20 cellular contexts compared by ENCODE assay signal in the genomic region with DNA sequence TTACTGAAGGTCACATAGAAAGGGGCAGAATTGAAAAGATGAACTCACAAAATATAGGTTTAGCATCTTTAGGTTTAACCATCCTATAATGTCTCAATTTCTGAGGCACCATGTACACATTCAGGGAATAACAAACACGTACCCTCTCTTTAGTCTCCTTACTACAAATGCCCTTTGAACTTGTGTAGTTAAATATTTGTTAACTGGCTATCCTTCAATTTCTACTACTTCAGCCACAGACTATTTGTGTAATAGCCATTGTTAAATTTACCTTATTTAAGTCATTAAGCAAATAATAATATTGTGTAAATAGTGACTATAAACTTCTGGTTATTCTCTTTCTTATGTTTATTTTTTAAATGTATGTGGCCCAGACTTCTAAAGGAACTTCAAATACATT.
A peak's percentile ranks its signal among the peaks of the same experiment; 100 is the strongest.
DNase-seq lines count a peak whose midpoint lies in the region; ATAC-seq and TF ChIP-seq lines count a peak whose summit lies in the region.
"Had no signal": no experiment of that assay in that cellular context is flagged by ENCODE, and none has a peak within 500 bp of the region (broad histone marks: within the 10 kb centered on the region; RNA-seq: fewer than 3 reads in every experiment).

No MANE protein-coding gene starts in this region.

- CTCF ChIA-PET in PC-3 (lab: Charles Lee), result no interaction called here
- CTCF ChIA-PET in mammary epithelial cell (lab: Charles Lee; ENCODE audit: low non-redundant PET), result no interaction called here

- TF ChIP-seq POLR2A in right lobe of liver (IDR thresholded peaks at IDR 0.05), result no peak

- H3F3A ChIP-seq in PC-3 (ENCODE audit: low read length, unreplicated experiment), result no peaks in the 10 kb centered on the region

- H3K36me3 Mint-ChIP-seq in T-helper 17 cell (ENCODE audit: low read depth), result no peaks in the 10 kb centered on the region
- H3K36me3 Mint-ChIP-seq: CD4-positive, CD25-positive, alpha-beta regulatory T cell; CD8-positive, alpha-beta T cell had no signal

- no peaks in the 10 kb centered on the region for H3K27me3 ChIP-seq in PC-3 (ENCODE audit: low read length)
- H3K27me3 ChIP-seq in right lobe of liver, result no peaks in the 10 kb centered on the region
- no peaks in the 10 kb centered on the region for H3K27me3 ChIP-seq in mammary epithelial cell (ENCODE audit: insufficient read depth, low read length)
- H3K27me3 ChIP-seq: BLaER1 had no signal

- dilution Hi-C loops in mammary epithelial cell (cut with HindIII; ENCODE audit: low sequenced_read_pairs), result no loop called here

- 27% methylated on average over 1 of the region's 1 CpG for whole genome bisulfite sequencing in right lobe of liver (ENCODE audit: insufficient coverage, low coverage, low lambda C conversion rate, missing lambda C conversion rate)
- WGBS in mammary epithelial cell (ENCODE audit: low coverage, missing lambda C conversion rate), result 50% methylated on average over 1 of the region's 1 CpG

- H3K79me2 ChIP-seq in PC-3 (ENCODE audit: low read length) (no peaks in the 10 kb centered on the region), mammary epithelial cell (ENCODE audit: insufficient read depth, low read length) (no peaks in the 10 kb centered on the region)

- no peaks in the 10 kb centered on the region for H3K4me1 Mint-ChIP-seq in T-helper 17 cell
- H3K4me1 Mint-ChIP-seq: B cell; CD4-positive, CD25-positive, alpha-beta regulatory T cell had no signal

- no peak overlapping the region for H3K4me3 ChIP-seq in PC-3 (ENCODE audit: low read length)
- H3K4me3 ChIP-seq in right lobe of liver, result no peak overlapping the region
- H3K4me3 ChIP-seq in mammary epithelial cell (replicated peaks in 1 of 3; ENCODE audit: insufficient read depth in 1 of 3, low read depth in 2 of 3, low read length in 3 of 3), result no peak overlapping the region
- H3K4me3 ChIP-seq: BLaER1, HAP-1 had no signal

- H3K9me3 ChIP-seq in PC-3 (ENCODE audit: low read length) (no peaks in the 10 kb centered on the region), right lobe of liver (no peaks in the 10 kb centered on the region), T-helper 17 cell (ENCODE audit: control insufficient read depth, low read length, poor library complexity, severe bottlenecking) (no peaks in the 10 kb centered on the region), mammary epithelial cell (replicated peaks; ENCODE audit: insufficient read depth, low read length) (no peaks in the 10 kb centered on the region)
- H3K9me3 ChIP-seq: BLaER1, Caco-2, HAP-1 had no signal

- H3K9ac ChIP-seq in PC-3 (ENCODE audit: low read length) (no peak overlapping the region), mammary epithelial cell (ENCODE audit: insufficient read depth, low read length) (no peak overlapping the region)
- H3K9ac ChIP-seq: BLaER1 had no signal

- ATAC-seq in PC-3 (peak; percentile 60), left lobe of liver (peak; percentile 83), right lobe of liver (peak; percentile 73 to 95 (median 92)), T-helper 17 cell (no peak)
- ATAC-seq: CD8-positive, alpha-beta T cell had no signal

- in situ Hi-C loops in GM13976 (cut with MboI; ENCODE audit: low sequenced_read_pairs, unreplicated experiment) (no loop called here), mammary epithelial cell (cut with MboI; ENCODE audit: low sequenced_read_pairs in 2 of 2) (no loop called here)

- POLR2A ChIA-PET in PC-3 (lab: Charles Lee; ENCODE audit: unreplicated experiment), result no interaction called here

- H3K27ac ChIP-seq in PC-3 (ENCODE audit: low read length) (no peak overlapping the region), right lobe of liver (no peak overlapping the region), mammary epithelial cell (ENCODE audit: insufficient read depth, low read depth, low read length) (no peak overlapping the region)
- H3K27ac ChIP-seq: BLaER1, C4-2B had no signal

- no peaks in the 10 kb centered on the region for H3K27me3 Mint-ChIP-seq in T-helper 17 cell
- H3K27me3 Mint-ChIP-seq: B cell; CD4-positive, CD25-positive, alpha-beta regulatory T cell had no signal

- H3K4me3 Mint-ChIP-seq in T-helper 17 cell, result no peak overlapping the region
- H3K4me3 Mint-ChIP-seq: B cell; CD4-positive, CD25-positive, alpha-beta regulatory T cell; CD8-positive, alpha-beta T cell; HFFc6 had no signal

- DNase-seq in DMS53 treated with DMSO at 0.1 percent for 48 hours (lab: John Stamatoyannopoulos, UW; ENCODE audit: unreplicated experiment), result peak; percentile 40
- DNase-seq in PC-3, result peak; percentile 47
- DNase-seq in left lobe of liver (ENCODE audit: low spot score), result no peak
- no peak for DNase-seq in right lobe of liver
- no peak for DNase-seq in T-helper 17 cell
- DNase-seq in amygdala (lab: John Stamatoyannopoulos, UW), result no peak
- DNase-seq in GM13976 (ENCODE audit: low spot score), result no peak
- DNase-seq in mammary epithelial cell, result no peak
- DNase-seq: Caco-2; CD4-positive, CD25-positive, alpha-beta regulatory T cell; CD8-positive, alpha-beta T cell; DMS153; DMS79 treated with DMSO at 0.1 percent for 48 hours; GF-D8; GOT3; HFFc6 had no signal

- no peak overlapping the region for H3K4me2 ChIP-seq in PC-3 (ENCODE audit: low read length)
- no peak overlapping the region for H3K4me2 ChIP-seq in mammary epithelial cell (ENCODE audit: insufficient read depth, low read depth, low read length)
- H3K4me2 ChIP-seq: BLaER1 had no signal

- no peaks in the 10 kb centered on the region for H4K20me1 ChIP-seq in PC-3 (ENCODE audit: low read length)
- H4K20me1 ChIP-seq in mammary epithelial cell (ENCODE audit: insufficient read depth, low read length), result no peaks in the 10 kb centered on the region
- H4K20me1 ChIP-seq: BLaER1 had no signal

- peaks cover 23% of the 10 kb centered on the region for H3K4me1 ChIP-seq in PC-3 (ENCODE audit: insufficient read depth, low read length)
- peaks cover 0 to 4% (median 2%) of the 10 kb centered on the region in 4 donors for H3K4me1 ChIP-seq in right lobe of liver
- peaks cover 5% of the 10 kb centered on the region for H3K4me1 ChIP-seq in mammary epithelial cell (ENCODE audit: insufficient read depth, low read length)
- H3K4me1 ChIP-seq: BLaER1, Caco-2, HAP-1 had no signal

- no peaks in the 10 kb centered on the region for H3K36me3 ChIP-seq in PC-3 (ENCODE audit: low read depth, low read length)
- no peaks in the 10 kb centered on the region for H3K36me3 ChIP-seq in right lobe of liver
- H3K36me3 ChIP-seq in mammary epithelial cell (ENCODE audit: insufficient read depth, low read length), result no peaks in the 10 kb centered on the region
- H3K36me3 ChIP-seq: BLaER1, HAP-1 had no signal

- H3K27ac Mint-ChIP-seq in T-helper 17 cell, result no peak overlapping the region
- H3K27ac Mint-ChIP-seq: B cell; CD4-positive, CD25-positive, alpha-beta regulatory T cell; CD8-positive, alpha-beta T cell; HFFc6 had no signal

- no peaks in the 10 kb centered on the region for H3K9me2 ChIP-seq in PC-3 (replicated peaks; ENCODE audit: low read length)

- BruUV-seq in PC-3 (replicated peaks; lab: Mats Ljungman, UMichigan), result no TSS peak
- BruUV-seq in mammary epithelial cell (replicated peaks; lab: Mats Ljungman, UMichigan), result no TSS peak

- intact Hi-C loops in PC-3 (cut with micrococcal nuclease), result loop anchor here (10.0 kb wide), 1 partner anchor 153 kb away; no protein-coding TSS in a partner anchor
- intact Hi-C loops in right lobe of liver (cut with DNase I), result no loop called here
- intact Hi-C loops in mammary epithelial cell (cut with micrococcal nuclease), result no loop called here

- H2AFZ ChIP-seq in PC-3 (ENCODE audit: low read length) (no peak overlapping the region), mammary epithelial cell (ENCODE audit: low read depth, low read length) (no peak overlapping the region)

- TF ChIP-seq CTCF in PC-3 (conservative IDR thresholded peaks at IDR 0.05; ENCODE audit: low read depth, low read length) (no peak), right lobe of liver (IDR thresholded peaks at IDR 0.05) (no peak), GM13976 (IDR thresholded peaks at IDR 0.05; ENCODE audit: borderline replicate concordance, control extremely low read depth, extremely low read depth, insufficient read depth, missing control alignments) (no peak), mammary epithelial cell (conservative IDR thresholded peaks at IDR 0.05 in 1 of 2, IDR thresholded peaks at IDR 0.05 in 1 of 2; ENCODE audit: extremely low read depth in 1 of 2, insufficient read depth in 1 of 2, low read depth in 1 of 2, low read length in 2 of 2) (no peak)

Comparison
In these comparisons a context has a peak if more than half of its experiments do, and no peak if none do; other contexts are left out.
1. DNase-seq: peak in DMS53 treated with DMSO at 0.1 percent for 48 hours (single experiment) and PC-3 (single experiment); none in left lobe of liver (single experiment), right lobe of liver (0 of 3), T-helper 17 cell (0 of 3), amygdala (0 of 56), GM13976 (single experiment) and mammary epithelial cell (single experiment).